ENCODE assay signal across 12 cellular contexts in the genomic region with DNA sequence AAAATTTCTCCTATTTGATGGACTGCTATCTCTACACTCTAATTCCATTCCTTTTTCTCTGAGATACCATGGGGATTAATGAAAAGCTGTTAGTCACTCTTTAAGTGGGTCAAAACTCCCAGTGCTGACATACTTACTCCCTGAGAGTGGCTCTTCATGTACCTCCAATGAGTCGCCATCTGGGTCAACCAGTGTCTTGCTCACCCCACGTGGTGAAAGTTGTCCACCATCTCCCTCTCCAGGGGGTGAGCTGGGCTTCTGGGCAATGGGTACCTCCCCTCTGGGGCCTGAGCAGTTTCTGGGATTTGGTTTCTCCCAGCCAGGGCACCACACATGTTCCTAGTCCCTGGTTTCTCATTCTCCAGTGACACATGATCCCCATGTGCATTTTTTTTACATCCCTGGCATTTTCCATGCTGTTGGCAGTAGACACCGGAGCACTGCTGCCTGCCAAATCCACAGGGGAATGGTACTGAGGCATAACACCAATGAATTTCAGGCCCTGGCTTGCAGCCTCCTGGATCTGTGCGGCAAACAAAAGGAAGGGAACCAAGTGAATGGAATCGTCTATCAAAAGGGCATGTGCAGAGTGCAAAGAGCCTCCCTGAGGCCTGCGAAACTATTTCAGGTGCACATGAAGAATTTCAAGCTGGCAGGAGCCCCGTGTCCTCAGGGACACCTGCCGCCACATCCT.
DNase-seq lines count a peak whose midpoint lies in the region; ATAC-seq and TF ChIP-seq lines count a peak whose summit lies in the region.
"Had no signal": no experiment of that assay in that cellular context is flagged by ENCODE, and none has a peak within 500 bp of the region (broad histone marks: within the 10 kb centered on the region; RNA-seq: fewer than 3 reads in every experiment).

No MANE protein-coding gene starts in this region.

- no peaks in the 10 kb centered on the region for H3K36me3 Mint-ChIP-seq in T-helper 2 cell treated with Interferon-gamma antibody and Interleukin-4, amounts not matched to agents 5 μg/mL and 100 μg/mL, for 36 hours (ENCODE audit: low read depth)
- H3K36me3 Mint-ChIP-seq: activated naive CD8-positive, alpha-beta T cell treated with anti-CD3 and anti-CD28 coated beads, Interleukin-2, amount 10 ng/mL, durations not matched to agents 7 days and 5 days had no signal

- H3K27ac ChIP-seq in sigmoid colon: peak overlapping the region in 1 of 4 donors; percentile 10

- H3K27ac Mint-ChIP-seq in T-helper 2 cell treated with Interferon-gamma antibody and Interleukin-4, amounts not matched to agents 5 μg/mL and 100 μg/mL, for 36 hours: no peak overlapping the region
- H3K27ac Mint-ChIP-seq: activated naive CD8-positive, alpha-beta T cell treated with anti-CD3 and anti-CD28 coated beads, Interleukin-2, amount 10 ng/mL, durations not matched to agents 7 days and 5 days; GM23338 had no signal

- no peak overlapping the region for H3K4me3 Mint-ChIP-seq in T-helper 2 cell treated with Interferon-gamma antibody and Interleukin-4, amounts not matched to agents 5 μg/mL and 100 μg/mL, for 36 hours
- H3K4me3 Mint-ChIP-seq: activated naive CD8-positive, alpha-beta T cell treated with anti-CD3 and anti-CD28 coated beads, Interleukin-2, amount 10 ng/mL, durations not matched to agents 7 days and 5 days; GM23338 had no signal

- H3K4me1 ChIP-seq in sigmoid colon: peaks cover 0 to 23% (median 4%) of the 10 kb centered on the region in 4 donors

- H3K36me3 ChIP-seq in sigmoid colon: no peaks in the 10 kb centered on the region

- TF ChIP-seq CTCF in sigmoid colon (IDR thresholded peaks at IDR 0.05): no peak

- no peak overlapping the region for H3K4me3 ChIP-seq in sigmoid colon
- H3K4me3 ChIP-seq: GM23338 had no signal

- no peaks in the 10 kb centered on the region for H3K4me1 Mint-ChIP-seq in T-helper 2 cell treated with Interferon-gamma antibody and Interleukin-4, amounts not matched to agents 5 μg/mL and 100 μg/mL, for 36 hours (ENCODE audit: low read depth)
- H3K4me1 Mint-ChIP-seq: activated naive CD8-positive, alpha-beta T cell treated with anti-CD3 and anti-CD28 coated beads, Interleukin-2, amount 10 ng/mL, durations not matched to agents 7 days and 5 days had no signal

- no peak for TF ChIP-seq POLR2A in sigmoid colon (IDR thresholded peaks at IDR 0.05)

- H3K27me3 Mint-ChIP-seq in T-helper 2 cell treated with Interferon-gamma antibody and Interleukin-4, amounts not matched to agents 5 μg/mL and 100 μg/mL, for 36 hours (ENCODE audit: low read depth): no peaks in the 10 kb centered on the region
- H3K27me3 Mint-ChIP-seq: activated naive CD8-positive, alpha-beta T cell treated with anti-CD3 and anti-CD28 coated beads, Interleukin-2, amount 10 ng/mL, durations not matched to agents 7 days and 5 days had no signal

- peak; percentile 21 for DNase-seq in stimulated activated CD4-positive, alpha-beta T cell treated with anti-CD3 and anti-CD28 coated beads, Interleukin-1b, Interleukin-23, amount 100 ng/mL, for 48 hours
- no peak for DNase-seq in stimulated activated CD4-positive, alpha-beta T cell treated with anti-CD3 and anti-CD28 coated beads, Interleukin-12 subunit alpha, Interleukin-12 subunit beta, amount 100 ng/mL, for 4 hours
- DNase-seq in NCI-H446 treated with DMSO at 0.1 percent for 48 hours (lab: John Stamatoyannopoulos, UW) (peak; percentile 67), fibroblast of gingiva (ENCODE audit: low read depth) (peak; percentile 87), COR-L47 (lab: John Stamatoyannopoulos, UW) (no peak), sigmoid colon (no peak)
- DNase-seq in T-helper 2 cell treated with Interferon-gamma antibody and Interleukin-4, amounts not matched to agents 5 μg/mL and 100 μg/mL, for 36 hours (ENCODE audit: low spot score): no peak
- DNase-seq: activated naive CD8-positive, alpha-beta T cell treated with anti-CD3 and anti-CD28 coated beads, Interleukin-2, amount 10 ng/mL, durations not matched to agents 7 days and 5 days; NCI-H510A had no signal

- TF ChIP-seq EP300 in sigmoid colon (IDR thresholded peaks at IDR 0.05): no peak

- ATAC-seq in GM18511 (IDR thresholded peaks at IDR 0.05; ENCODE audit: unreplicated experiment): no peak
- ATAC-seq: GM23338, Panc1 had no signal

- H3K9me3 Mint-ChIP-seq in T-helper 2 cell treated with Interferon-gamma antibody and Interleukin-4, amounts not matched to agents 5 μg/mL and 100 μg/mL, for 36 hours: no peaks in the 10 kb centered on the region
- H3K9me3 Mint-ChIP-seq: activated naive CD8-positive, alpha-beta T cell treated with anti-CD3 and anti-CD28 coated beads, Interleukin-2, amount 10 ng/mL, durations not matched to agents 7 days and 5 days; GM23338 had no signal

- no peaks in the 10 kb centered on the region for H3K27me3 ChIP-seq in sigmoid colon

- 74 to 88% methylated on average over 8 of the region's 8 CpGs for WGBS in sigmoid colon, 2 donors

- H3K9me3 ChIP-seq in sigmoid colon: no peaks in the 10 kb centered on the region

- intact Hi-C loops in sigmoid colon (cut with DNase I): no loop called here

Comparison
In these comparisons a context has a peak if more than half of its experiments do, and no peak if none do; other contexts are left out.
1. DNase-seq: peak in stimulated activated CD4-positive, alpha-beta T cell treated with anti-CD3 and anti-CD28 coated beads, Interleukin-1b, Interleukin-23, amount 100 ng/mL, for 48 hours (single experiment), NCI-H446 treated with DMSO at 0.1 percent for 48 hours (single experiment) and fibroblast of gingiva (single experiment); none in stimulated activated CD4-positive, alpha-beta T cell treated with anti-CD3 and anti-CD28 coated beads, Interleukin-12 subunit alpha, Interleukin-12 subunit beta, amount 100 ng/mL, for 4 hours (single experiment), COR-L47 (single experiment), sigmoid colon (single experiment) and T-helper 2 cell treated with Interferon-gamma antibody and Interleukin-4, amounts not matched to agents 5 μg/mL and 100 μg/mL, for 36 hours (single experiment).